In genomic region chr10:34403512-34403911, GRCh38 we compare ENCODE assay signal across 26 cellular contexts.
A peak's percentile ranks its signal among the peaks of the same experiment; 100 is the strongest.
DNase-seq lines count a peak whose midpoint lies in the region; ATAC-seq, FAIRE-seq and TF ChIP-seq lines count a peak whose summit lies in the region.
"Had no signal": no experiment of that assay in that cellular context is flagged by ENCODE, and none has a peak within 500 bp of the region (broad histone marks: within the 10 kb centered on the region; RNA-seq: fewer than 3 reads in every experiment).

No MANE protein-coding gene starts in this region.

- TF ChIP-seq CTCF in fibroblast of lung (conservative IDR thresholded peaks at IDR 0.05 in 1 of 2, IDR thresholded peaks at IDR 0.05 in 1 of 2; ENCODE audit: low read depth in 1 of 2, low read length in 2 of 2) (no peak), HepG2 (CRISPR knock-in tag; IDR thresholded peaks at IDR 0.05) (no peak)

- in situ Hi-C loops in HepG2 (cut with HindIII; ENCODE audit: extremely low pct_ligation_motif_present, low pct_unique_long_range_greater_than_20kb), result no loop called here

- ATAC-seq in Right ventricle myocardium superior (ENCODE audit: poor library complexity) (no peak), HepG2 (no peak)
- ATAC-seq: gastroesophageal sphincter had no signal

- TF ChIP-seq POLR2A in HepG2 (IDR thresholded peaks at IDR 0.05; ENCODE audit: insufficient read depth in 1 of 2, low read depth in 2 of 2, low read length in 2 of 2), result no peak

- DNase-seq in EL (peak; percentile 22), NCI-H226 (peak; percentile 8), fibroblast of lung (ENCODE audit: low read depth in 2 of 2) (peak; percentile 71 to 82), skeletal muscle cell (ENCODE audit: low read depth) (peak; percentile 54), Right ventricle myocardium superior (no peak), HepG2 (ENCODE audit: low spot score) (no peak), NCI-H345 (lab: John Stamatoyannopoulos, UW) (no peak)
- DNase-seq: activated naive CD4-positive, alpha-beta T cell treated with anti-CD3 and anti-CD28 coated beads for 36 hours; activated T-cell treated with anti-CD3 and anti-CD28 coated beads, Interleukin-2, amount 50 U/mL, for 48 hours; anterior cingulate cortex; Calu3; islet precursor cell; Kasumi-1; NCI-H1048; NCI-H187; NCI-H2227 treated with DMSO at 0.1 percent for 48 hours; NCI-H82; SHP77; stimulated activated CD4-positive, alpha-beta T cell treated with anti-CD3 and anti-CD28 coated beads, Interleukin-4, amount 100 ng/mL, for 1 hour; stimulated activated naive CD4-positive, alpha-beta T cell had no signal

- H3K4me1 ChIP-seq in fibroblast of lung (ENCODE audit: control insufficient read depth, extremely low read depth, insufficient read depth, low read length), result peaks cover 8% of the 10 kb centered on the region
- peaks cover 31% of the 10 kb centered on the region for H3K4me1 ChIP-seq in HepG2 (ENCODE audit: insufficient read depth, low read length)

- WGBS in HepG2 (ENCODE audit: low lambda C conversion rate), result 98% methylated on average over 4 of the region's 4 CpGs

- H2AFZ ChIP-seq in fibroblast of lung (ENCODE audit: low read length) (no peak overlapping the region), HepG2 (ENCODE audit: low read length) (no peak overlapping the region)

- H3K9ac ChIP-seq in fibroblast of lung (ENCODE audit: insufficient read depth, low read length) (no peak overlapping the region), HepG2 (ENCODE audit: insufficient read depth, low read depth, low read length) (no peak overlapping the region)
- H3K9ac ChIP-seq: BLaER1 treated with 17β-estradiol and CSF1 and Interleukin-3, amounts not matched to agents 10 nM and 100 nM had no signal

- no peak for TF ChIP-seq RAD21 in HepG2 (CRISPR knock-in tag; IDR thresholded peaks at IDR 0.05)

- POLR2A ChIA-PET in HepG2 (lab: Yijun Ruan, JAX), result no interaction called here

- CTCF ChIA-PET in HepG2 (lab: Yijun Ruan, JAX; ENCODE audit: low intra/inter-chr PET ratio, low total read pairs), result no interaction called here

- no peaks in the 10 kb centered on the region for H4K20me1 ChIP-seq in fibroblast of lung (ENCODE audit: control insufficient read depth, extremely low read depth, insufficient read depth, low read length)
- H4K20me1 ChIP-seq in HepG2 (ENCODE audit: insufficient read depth, low read length), result no peaks in the 10 kb centered on the region
- H4K20me1 ChIP-seq: BLaER1 treated with 17β-estradiol and CSF1 and Interleukin-3, amounts not matched to agents 10 nM and 100 nM had no signal

- TF ChIP-seq EP300 in HepG2 (IDR thresholded peaks at IDR 0.05; ENCODE audit: low read depth in 2 of 2, low read length in 2 of 2) (no peak), HepG2 (CRISPR knock-in tag; IDR thresholded peaks at IDR 0.05; ENCODE audit: borderline replicate concordance) (no peak)

- no TSS peak for BruUV-seq in HepG2 (replicated peaks; lab: Mats Ljungman, UMichigan)

- H3K4me3 ChIP-seq in fibroblast of lung (replicated peaks in 1 of 4; ENCODE audit: control extremely low read depth in 1 of 4, insufficient read depth in 1 of 4, low read depth in 3 of 4, low read length in 4 of 4) (no peak overlapping the region), skeletal muscle cell (ENCODE audit: low read depth, low read length) (no peak overlapping the region), HepG2 (replicated peaks in 1 of 3; ENCODE audit: insufficient read depth in 1 of 3, low read depth in 2 of 3, low read length in 3 of 3) (no peak overlapping the region)
- H3K4me3 ChIP-seq: BLaER1 treated with 17β-estradiol and CSF1 and Interleukin-3, amounts not matched to agents 10 nM and 100 nM; gastroesophageal sphincter; lung had no signal

- H3K36me3 ChIP-seq in fibroblast of lung (ENCODE audit: control insufficient read depth, insufficient read depth, low read length) (no peaks in the 10 kb centered on the region), HepG2 (replicated peaks in 1 of 2; ENCODE audit: control insufficient read depth in 1 of 2, insufficient read depth in 2 of 2, low read length in 2 of 2) (peaks cover 3 to 4% of the 10 kb centered on the region in 2 experiments; a peak in 1 of 5 replicates)
- H3K36me3 ChIP-seq: gastroesophageal sphincter, neutrophil had no signal

- intact Hi-C loops in Right ventricle myocardium superior (cut with DNase I) (no loop called here), HepG2 (cut with micrococcal nuclease; ENCODE audit: unreplicated experiment) (no loop called here)

- no peak overlapping the region for H3K4me2 ChIP-seq in fibroblast of lung (ENCODE audit: extremely low read depth, insufficient read depth, low read length)
- no peak overlapping the region for H3K4me2 ChIP-seq in HepG2 (ENCODE audit: low read depth, low read length)
- H3K4me2 ChIP-seq: BLaER1 treated with 17β-estradiol and CSF1 and Interleukin-3, amounts not matched to agents 10 nM and 100 nM had no signal

- FAIRE-seq in HepG2 (lab: Jason Lieb, UNC), result no peak
- FAIRE-seq: endothelial cell of umbilical vein, TTC549 had no signal

- H3K79me2 ChIP-seq in fibroblast of lung (ENCODE audit: control insufficient read depth, insufficient read depth, low read length) (no peaks in the 10 kb centered on the region), HepG2 (ENCODE audit: insufficient read depth, low read length) (no peaks in the 10 kb centered on the region)

- H3K27ac ChIP-seq in fibroblast of lung (ENCODE audit: insufficient read depth, low read length) (no peak overlapping the region), HepG2 (ENCODE audit: extremely low read length, insufficient read depth, low read length) (no peak overlapping the region)
- H3K27ac ChIP-seq: BLaER1 treated with 17β-estradiol and CSF1 and Interleukin-3, amounts not matched to agents 10 nM and 100 nM; gastroesophageal sphincter; neutrophil had no signal

- H3K27me3 ChIP-seq in fibroblast of lung (ENCODE audit: control insufficient read depth, insufficient read depth, low read length) (no peaks in the 10 kb centered on the region), HepG2 (ENCODE audit: control insufficient read depth in 1 of 2, insufficient read depth in 2 of 2, low read length in 2 of 2) (no peaks in the 10 kb centered on the region)
- H3K27me3 ChIP-seq: BLaER1 treated with 17β-estradiol and CSF1 and Interleukin-3, amounts not matched to agents 10 nM and 100 nM; gastroesophageal sphincter; neutrophil had no signal

- H3K9me3 ChIP-seq in fibroblast of lung (ENCODE audit: control insufficient read depth, insufficient read depth, low read depth, low read length) (no peaks in the 10 kb centered on the region), HepG2 (ENCODE audit: low read length) (no peaks in the 10 kb centered on the region)
- H3K9me3 ChIP-seq: BLaER1 treated with 17β-estradiol and CSF1 and Interleukin-3, amounts not matched to agents 10 nM and 100 nM; gastroesophageal sphincter; neutrophil had no signal

TF ChIP-seq in HepG2, 621 proteins besides CTCF, POLR2A, EP300 and RAD21:
- TF ChIP-seq TARDBP (CRISPR knock-in tag; IDR thresholded peaks at IDR 0.05) (no peak), NFE2L1 (CRISPR knock-in tag; IDR thresholded peaks at IDR 0.05; ENCODE audit: borderline replicate concordance) (no peak), ARHGAP35 (CRISPR knock-in tag; IDR thresholded peaks at IDR 0.05; ENCODE audit: borderline replicate concordance) (no peak), CREBL2 (CRISPR knock-in tag; IDR thresholded peaks at IDR 0.05; ENCODE audit: borderline replicate concordance) (no peak), GFI1 (CRISPR knock-in tag; IDR thresholded peaks at IDR 0.05; ENCODE audit: borderline replicate concordance) (no peak), SKI (IDR thresholded peaks at IDR 0.05; ENCODE audit: partially characterized antibody) (no peak), IRF2 (CRISPR knock-in tag; IDR thresholded peaks at IDR 0.05) (no peak), RBFOX2 (IDR thresholded peaks at IDR 0.05; ENCODE audit: low read depth, low read length) (no peak), ZNF879 (CRISPR knock-in tag; IDR thresholded peaks at IDR 0.05) (no peak), ZSCAN5A (CRISPR knock-in tag; IDR thresholded peaks at IDR 0.05; ENCODE audit: borderline replicate concordance) (no peak), ZNF75D (CRISPR knock-in tag; IDR thresholded peaks at IDR 0.05; ENCODE audit: borderline replicate concordance) (no peak), RCOR2 (CRISPR knock-in tag; IDR thresholded peaks at IDR 0.05) (no peak), ZMAT5 (CRISPR knock-in tag; IDR thresholded peaks at IDR 0.05; ENCODE audit: borderline replicate concordance, low read depth) (no peak), SATB2 (CRISPR knock-in tag; IDR thresholded peaks at IDR 0.05) (no peak)

Comparison
In these comparisons a context has a peak if more than half of its experiments do, and no peak if none do; other contexts are left out.
1. DNase-seq: peak in EL (single experiment), NCI-H226 (single experiment), fibroblast of lung (2 of 2) and skeletal muscle cell (single experiment); none in Right ventricle myocardium superior (single experiment), HepG2 (single experiment) and NCI-H345 (single experiment).